14 cellular contexts compared by ENCODE assay signal in genomic region chr14:71116206-71117122, GRCh38.
DNase-seq lines count a peak whose midpoint lies in the region; FAIRE-seq and TF ChIP-seq lines count a peak whose summit lies in the region.
"Had no signal": no experiment of that assay in that cellular context is flagged by ENCODE, and none has a peak within 500 bp of the region (broad histone marks: within the 10 kb centered on the region; RNA-seq: fewer than 3 reads in every experiment).

No MANE protein-coding gene starts in this region.

- peak overlapping the region; percentile 40 to 71 (median 55) for H3K27ac Mint-ChIP-seq in IgD-negative memory B cell
- H3K27ac Mint-ChIP-seq in type B pancreatic cell: peak overlapping the region; percentile 37

- H3K79me2 ChIP-seq in keratinocyte (ENCODE audit: control insufficient read depth, insufficient read depth, low read length): no peaks in the 10 kb centered on the region

- H3K9me1 ChIP-seq in keratinocyte (ENCODE audit: control insufficient read depth, extremely low read depth, insufficient read depth, low read length): no peaks in the 10 kb centered on the region

- H3K27ac ChIP-seq in cardiac muscle cell (peak overlapping the region; percentile 10), left ventricle myocardium inferior (replicated peaks) (no peak overlapping the region), keratinocyte (ENCODE audit: control insufficient read depth, insufficient read depth, low read length) (peak overlapping the region; percentile 100)
- H3K27ac ChIP-seq: SK-N-MC had no signal

- H3K4me3 ChIP-seq in cardiac muscle cell (no peak overlapping the region), left ventricle myocardium inferior (no peak overlapping the region), keratinocyte (ENCODE audit: control insufficient read depth in 2 of 3, extremely low read depth in 1 of 3, insufficient read depth in 2 of 3, low read depth in 1 of 3, low read length in 3 of 3) (no peak overlapping the region)
- H3K4me3 ChIP-seq: SK-N-MC had no signal

- H3K27me3 ChIP-seq in cardiac muscle cell (no peaks in the 10 kb centered on the region), left ventricle myocardium inferior (ENCODE audit: low read depth) (no peaks in the 10 kb centered on the region), keratinocyte (ENCODE audit: control insufficient read depth, extremely low read depth, insufficient read depth, low read length) (no peaks in the 10 kb centered on the region)

- no peak overlapping the region for H2AFZ ChIP-seq in keratinocyte (ENCODE audit: control insufficient read depth, low read length)

- intact Hi-C loops in left ventricle myocardium inferior (cut with micrococcal nuclease): no loop called here

- no peaks in the 10 kb centered on the region for H3K36me3 Mint-ChIP-seq in IgD-negative memory B cell
- peaks cover 9% of the 10 kb centered on the region for H3K36me3 Mint-ChIP-seq in type B pancreatic cell

- H3K9me3 ChIP-seq in cardiac muscle cell (ENCODE audit: low read depth): no peaks in the 10 kb centered on the region
- peaks cover 5% of the 10 kb centered on the region for H3K9me3 ChIP-seq in left ventricle myocardium inferior (replicated peaks)
- no peaks in the 10 kb centered on the region for H3K9me3 ChIP-seq in keratinocyte (ENCODE audit: control insufficient read depth, low read depth, low read length)

- DNase-seq in cardiac muscle cell (ENCODE audit: low read depth in 1 of 2, low spot score in 1 of 2): no peak
- no peak for DNase-seq in left ventricle myocardium inferior
- DNase-seq in keratinocyte (ENCODE audit: low read depth, low spot score): no peak
- DNase-seq in type B pancreatic cell (ENCODE audit: extremely low spot score, unreplicated experiment): no peak
- no peak for DNase-seq in NCI-H2029 (lab: John Stamatoyannopoulos, UW)
- DNase-seq in T-helper 1 cell: no peak
- no peak for DNase-seq in hepatic stellate cell (ENCODE audit: low spot score)
- DNase-seq: ACHN, DMS79, islet precursor cell, NCI-H146, NCI-H774 had no signal

- H3K4me3 Mint-ChIP-seq in IgD-negative memory B cell (peak overlapping the region in 3 of 4 donors; percentile 21 to 81 (median 41)), type B pancreatic cell (no peak overlapping the region)

- H3K4me1 Mint-ChIP-seq in IgD-negative memory B cell (peaks cover 24 to 30% (median 25%) of the 10 kb centered on the region in 3 donors), type B pancreatic cell (ENCODE audit: unreplicated experiment) (peaks cover 12% of the 10 kb centered on the region)

- no peaks in the 10 kb centered on the region for H3K4me1 ChIP-seq in cardiac muscle cell (ENCODE audit: low read depth)
- H3K4me1 ChIP-seq in left ventricle myocardium inferior: no peaks in the 10 kb centered on the region
- peaks cover 39% of the 10 kb centered on the region for H3K4me1 ChIP-seq in keratinocyte (ENCODE audit: control insufficient read depth, extremely low read depth, insufficient read depth, low read length)

- TF ChIP-seq CTCF in cardiac muscle cell (IDR thresholded peaks at IDR 0.05; ENCODE audit: low read depth, low read length): no peak
- no peak for TF ChIP-seq CTCF in left ventricle myocardium inferior (IDR thresholded peaks at IDR 0.05; ENCODE audit: borderline replicate concordance)
- no peak for TF ChIP-seq CTCF in keratinocyte (optimal IDR thresholded peaks at IDR 0.05 in 1 of 3, IDR thresholded peaks at IDR 0.05 in 1 of 3, conservative IDR thresholded peaks at IDR 0.05 in 1 of 3; ENCODE audit: extremely low read depth in 1 of 3, insufficient read depth in 2 of 3, low read length in 3 of 3)
- TF ChIP-seq CTCF in type B pancreatic cell (conservative IDR thresholded peaks at IDR 0.05): no peak

- no peaks in the 10 kb centered on the region for H4K20me1 ChIP-seq in keratinocyte (ENCODE audit: control insufficient read depth, extremely low read depth, insufficient read depth, low read length)

- H3K9ac ChIP-seq in keratinocyte (ENCODE audit: control insufficient read depth, extremely low read depth, insufficient read depth, low read length): no peak overlapping the region

- no peaks in the 10 kb centered on the region for H3K9me3 Mint-ChIP-seq in IgD-negative memory B cell
- H3K9me3 Mint-ChIP-seq in type B pancreatic cell: no peaks in the 10 kb centered on the region

- no peak for FAIRE-seq in keratinocyte (lab: Jason Lieb, UNC)

- dilution Hi-C loops in keratinocyte (cut with MboI; ENCODE audit: extremely low pct_ligation_motif_present, low sequenced_read_pairs): no loop called here

- peaks cover 12% of the 10 kb centered on the region for H3K36me3 ChIP-seq in cardiac muscle cell
- H3K36me3 ChIP-seq in left ventricle myocardium inferior: peaks cover 2% of the 10 kb centered on the region
- H3K36me3 ChIP-seq in keratinocyte (ENCODE audit: control insufficient read depth in 2 of 2, extremely low read depth in 1 of 2, insufficient read depth in 2 of 2, low read length in 2 of 2): no peaks in the 10 kb centered on the region

- no peaks in the 10 kb centered on the region for H3K27me3 Mint-ChIP-seq in IgD-negative memory B cell
- no peaks in the 10 kb centered on the region for H3K27me3 Mint-ChIP-seq in type B pancreatic cell

- no peak overlapping the region for H3K4me2 ChIP-seq in keratinocyte (ENCODE audit: control insufficient read depth, extremely low read depth, insufficient read depth, low read depth, low read length)
